Comparison of ENCODE assay signal across 8 cellular contexts in genomic region chrX:54639346-54640102, GRCh38.
DNase-seq lines count a peak whose midpoint lies in the region; ATAC-seq and TF ChIP-seq lines count a peak whose summit lies in the region.

No MANE protein-coding gene starts in this region.

- ATAC-seq in GM21723 (IDR thresholded peaks at IDR 0.05; ENCODE audit: unreplicated experiment) (peak; percentile 92), PC-3 (peak; percentile 94)

- TF ChIP-seq POLR2A in erythroblast (IDR thresholded peaks at IDR 0.05; ENCODE audit: low read length) = peak; percentile 88

- no peaks in the 10 kb centered on the region for H3K9me3 ChIP-seq in PC-3 (ENCODE audit: low read length)
- H3K9me3 ChIP-seq in mucosa of rectum (ENCODE audit: control insufficient read depth in 2 of 2, low read length in 2 of 2) = no peaks in the 10 kb centered on the region

- peaks cover 10% of the 10 kb centered on the region for H3K4me1 Mint-ChIP-seq in activated T-cell treated with anti-CD3 and anti-CD28 coated beads, Interleukin-2, amount 50 U/mL, for 24 hours (ENCODE audit: low read depth)

- H3K9me2 ChIP-seq in PC-3 (replicated peaks; ENCODE audit: low read length) = no peaks in the 10 kb centered on the region

- CTCF ChIA-PET in PC-3 (lab: Charles Lee) = interaction anchor here (0.6 to 1.3 kb wide), 5 partner anchors 63 to 418 kb away, joined by 3 to 6 read pairs (median 4); no protein-coding TSS in a partner anchor

- peak overlapping the region; percentile 82 for H3K27ac ChIP-seq in PC-3 (ENCODE audit: low read length)
- peak overlapping the region; percentile 91 to 92 for H3K27ac ChIP-seq in mucosa of rectum (ENCODE audit: low read depth in 2 of 2, low read length in 2 of 2)

- intact Hi-C loops in PC-3 (cut with micrococcal nuclease) = loop anchor here (1.0 to 10.0 kb wide), 4 partner anchors 148 to 415 kb away; no protein-coding TSS in a partner anchor

- peak overlapping the region; percentile 80 for H3K9ac ChIP-seq in PC-3 (ENCODE audit: low read length)
- H3K9ac ChIP-seq in mucosa of rectum (ENCODE audit: low read depth in 1 of 2, low read length in 2 of 2) = peak overlapping the region; percentile 70 to 80

- in situ Hi-C loops in KBM-7 (cut with MboI; ENCODE audit: low pct_unique_long_range_greater_than_20kb, low sequenced_read_pairs) = no loop called here

- peaks cover 4% of the 10 kb centered on the region for H3K9me3 Mint-ChIP-seq in activated T-cell treated with anti-CD3 and anti-CD28 coated beads, Interleukin-2, amount 50 U/mL, for 24 hours

- POLR2A ChIA-PET in PC-3 (lab: Charles Lee; ENCODE audit: unreplicated experiment) = interaction anchor here (0.6 to 1.6 kb wide), 3 partner anchors 169 to 421 kb away, joined by 3 to 6 read pairs (median 4); no protein-coding TSS in a partner anchor

- H3K79me2 ChIP-seq in PC-3 (ENCODE audit: low read length) = no peaks in the 10 kb centered on the region

- peaks cover 27% of the 10 kb centered on the region for H3K27me3 Mint-ChIP-seq in activated T-cell treated with anti-CD3 and anti-CD28 coated beads, Interleukin-2, amount 50 U/mL, for 24 hours

- peak overlapping the region; percentile 79 for H3K4me2 ChIP-seq in PC-3 (ENCODE audit: low read length)

- BruUV-seq in PC-3 (replicated peaks; lab: Mats Ljungman, UMichigan) = TSS peak; percentile 87

- H3K4me1 ChIP-seq in PC-3 (ENCODE audit: insufficient read depth, low read length) = peaks cover 5% of the 10 kb centered on the region
- H3K4me1 ChIP-seq in mucosa of rectum (ENCODE audit: control insufficient read depth in 2 of 2, insufficient read depth in 2 of 2, low read length in 2 of 2) = no peaks in the 10 kb centered on the region

- H3K4me3 ChIP-seq in PC-3 (ENCODE audit: low read length) = peak overlapping the region; percentile 77
- peak overlapping the region; percentile 81 to 84 for H3K4me3 ChIP-seq in mucosa of rectum (ENCODE audit: low read length in 2 of 2)

- H3K36me3 Mint-ChIP-seq in activated T-cell treated with anti-CD3 and anti-CD28 coated beads, Interleukin-2, amount 50 U/mL, for 24 hours (ENCODE audit: low read depth) = peaks cover 5% of the 10 kb centered on the region

- H3K36me3 ChIP-seq in PC-3 (ENCODE audit: low read depth, low read length) (no peaks in the 10 kb centered on the region), mucosa of rectum (ENCODE audit: control insufficient read depth in 2 of 2, insufficient read depth in 2 of 2, low read length in 2 of 2) (no peaks in the 10 kb centered on the region)

- H3K27ac Mint-ChIP-seq in activated T-cell treated with anti-CD3 and anti-CD28 coated beads, Interleukin-2, amount 50 U/mL, for 24 hours = peak overlapping the region; percentile 99

- peak overlapping the region; percentile 95 for H2AFZ ChIP-seq in PC-3 (ENCODE audit: low read length)

- no peaks in the 10 kb centered on the region for H4K20me1 ChIP-seq in PC-3 (ENCODE audit: low read length)

- H3K27me3 ChIP-seq in PC-3 (ENCODE audit: low read length) (no peaks in the 10 kb centered on the region), mucosa of rectum (ENCODE audit: control insufficient read depth in 2 of 2, insufficient read depth in 2 of 2, low read length in 2 of 2) (no peaks in the 10 kb centered on the region)

- H3F3A ChIP-seq in PC-3 (ENCODE audit: low read length, unreplicated experiment) = no peaks in the 10 kb centered on the region

- DNase-seq in DMS53 treated with DMSO at 0.1 percent for 48 hours (lab: John Stamatoyannopoulos, UW; ENCODE audit: unreplicated experiment) (peak; percentile 88), KBM-7 (peak; percentile 98), PC-3 (peak; percentile 91), erythroblast (lab: John Stamatoyannopoulos, UW) (peak; percentile 95 to 97)
- peak; percentile 91 for DNase-seq in activated T-cell treated with anti-CD3 and anti-CD28 coated beads, Interleukin-2, amount 50 U/mL, for 24 hours
- DNase-seq in stimulated activated CD8-positive, alpha-beta memory T cell treated with anti-CD3 and anti-CD28 coated beads, Interleukin-4, amount 100 ng/mL, for 4 hours (ENCODE audit: low read depth in 2 of 2, low spot score in 1 of 2) = peak; percentile 84 to 92

- peak; percentile 78 for TF ChIP-seq CTCF in PC-3 (conservative IDR thresholded peaks at IDR 0.05; ENCODE audit: low read depth, low read length)

- H3K4me3 Mint-ChIP-seq in activated T-cell treated with anti-CD3 and anti-CD28 coated beads, Interleukin-2, amount 50 U/mL, for 24 hours = peak overlapping the region; percentile 87

Comparison
In these comparisons a context has a peak if more than half of its experiments do, and no peak if none do; other contexts are left out.
1. Peak in every context shown above with its lines: DNase-seq, ATAC-seq, H3K4me3 ChIP-seq and H3K27ac ChIP-seq.